ENCODE assay signal across 33 cellular contexts in the genomic region with DNA sequence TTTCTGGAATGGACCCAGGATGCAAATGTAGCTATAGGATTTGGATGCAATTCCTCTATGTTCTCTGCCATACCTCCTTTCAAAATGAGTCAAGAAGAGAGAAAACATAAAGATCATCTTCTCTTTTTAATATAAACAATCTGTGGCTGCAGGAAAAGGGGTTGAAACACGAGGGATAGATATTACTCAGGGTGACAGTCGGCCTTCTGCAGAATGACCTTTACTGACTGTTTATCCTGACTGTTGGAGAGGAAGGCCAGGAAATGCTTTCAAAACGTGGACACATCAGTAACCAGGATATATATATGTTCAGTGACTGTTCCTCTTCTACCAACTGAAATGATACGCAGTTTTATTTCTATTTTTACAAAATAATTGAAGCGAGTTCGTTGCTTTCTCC. TPM values are rescaled to one million over a fixed set of nuclear protein-coding genes. Genes with fewer than 3 reads are reported as not detected.
DNase-seq lines count a peak whose midpoint lies in the region; FAIRE-seq and TF ChIP-seq lines count a peak whose summit lies in the region.
"Had no signal": no experiment of that assay in that cellular context is flagged by ENCODE, and none has a peak within 500 bp of the region (broad histone marks: within the 10 kb centered on the region; RNA-seq: fewer than 3 reads in every experiment).

No MANE protein-coding gene starts in this region.

- H3K4me3 ChIP-seq in cardiac muscle cell (no peak overlapping the region), right atrium auricular region (no peak overlapping the region), foreskin fibroblast (ENCODE audit: low read depth in 1 of 2, low read length in 2 of 2) (no peak overlapping the region), prostate gland (no peak overlapping the region)
- H3K4me3 ChIP-seq: ascending aorta, GM12878, heart right ventricle, tibial artery had no signal

- H3K36me3 ChIP-seq in cardiac muscle cell (no peaks in the 10 kb centered on the region), right atrium auricular region (no peaks in the 10 kb centered on the region), prostate gland (no peaks in the 10 kb centered on the region)
- H3K36me3 ChIP-seq: ascending aorta, heart right ventricle, neutrophil, tibial artery, WERI-Rb-1 had no signal

- no peaks in the 10 kb centered on the region for H3K27me3 ChIP-seq in cardiac muscle cell
- H3K27me3 ChIP-seq in right atrium auricular region = no peaks in the 10 kb centered on the region
- H3K27me3 ChIP-seq in prostate gland (replicated peaks; ENCODE audit: insufficient read depth) = no peaks in the 10 kb centered on the region
- H3K27me3 ChIP-seq: ascending aorta, heart right ventricle, neutrophil, tibial artery had no signal

- H3K4me1 Mint-ChIP-seq in brain = no peaks in the 10 kb centered on the region
- H3K4me1 Mint-ChIP-seq: activated naive CD8-positive, alpha-beta T cell treated with anti-CD3 and anti-CD28 coated beads, Interleukin-2, amount 10 ng/mL, durations not matched to agents 7 days and 5 days had no signal

- TF ChIP-seq CTCF in cardiac muscle cell (IDR thresholded peaks at IDR 0.05; ENCODE audit: low read depth, low read length) (no peak), right atrium auricular region (IDR thresholded peaks at IDR 0.05) (no peak), brain (conservative IDR thresholded peaks at IDR 0.05) (no peak), foreskin fibroblast (IDR thresholded peaks at IDR 0.05; ENCODE audit: low read depth, low read length) (no peak), prostate gland (IDR thresholded peaks at IDR 0.05) (no peak)

- no peak for FAIRE-seq in HTR-8/SVneo (lab: Jason Lieb, UNC)
- FAIRE-seq: GM12878 had no signal

- WGBS in prostate gland = 83% methylated on average over 6 of the region's 6 CpGs

- H3K27ac Mint-ChIP-seq in brain = peak overlapping the region in 4 of 5 experiments; percentile 21 to 96 (median 48)
- H3K27ac Mint-ChIP-seq: activated naive CD8-positive, alpha-beta T cell treated with anti-CD3 and anti-CD28 coated beads, Interleukin-2, amount 10 ng/mL, durations not matched to agents 7 days and 5 days; stimulated activated naive CD8-positive, alpha-beta T cell treated with anti-CD3 and anti-CD28 coated beads, Interleukin-15, Interleukin-2, amounts not matched to agents 100 ng/mL and 50 ng/mL, for 24 hours had no signal

- DNase-seq in cardiac muscle cell (ENCODE audit: low read depth in 1 of 2, low spot score in 1 of 2) (no peak), right atrium auricular region (ENCODE audit: low spot score) (no peak), foreskin fibroblast (peak; percentile 73 to 81), superior temporal gyrus (ENCODE audit: extremely low spot score) (peak; percentile 41), HTR-8/SVneo (ENCODE audit: insufficient read length, low spot score) (no peak), cerebellar cortex (ENCODE audit: low spot score) (no peak), prostate gland (ENCODE audit: low spot score) (no peak)
- DNase-seq: activated CD4-positive, alpha-beta T cell treated with anti-CD3 and anti-CD28 coated beads for 48 hours; activated CD8-positive, alpha-beta memory T cell treated with anti-CD3 and anti-CD28 coated beads for 24 hours; activated gamma-delta T cell; activated naive CD8-positive, alpha-beta T cell treated with anti-CD3 and anti-CD28 coated beads, Interleukin-2, amount 10 ng/mL, durations not matched to agents 7 days and 5 days; activated T-cell treated with anti-CD3 and anti-CD28 coated beads, Interleukin-2, amount 50 U/mL, for 1 hour; cerebellar nuclear complex; DMS79 treated with DMSO at 0.1 percent for 48 hours; foreskin melanocyte; heart right ventricle; mesendoderm; NCI-H2171 treated with DMSO at 0.1 percent for 48 hours; NCI-H524 treated with DMSO at 0.1 percent for 48 hours; PC-3; Right ventricle myocardium superior; T1000; tibial artery; WERI-Rb-1 had no signal

- H3K9me3 Mint-ChIP-seq in brain = no peaks in the 10 kb centered on the region
- H3K9me3 Mint-ChIP-seq: activated naive CD8-positive, alpha-beta T cell treated with anti-CD3 and anti-CD28 coated beads, Interleukin-2, amount 10 ng/mL, durations not matched to agents 7 days and 5 days; stimulated activated naive CD8-positive, alpha-beta T cell treated with anti-CD3 and anti-CD28 coated beads, Interleukin-15, Interleukin-2, amounts not matched to agents 100 ng/mL and 50 ng/mL, for 24 hours had no signal

- H3K27me3 Mint-ChIP-seq in brain = peaks cover 4% of the 10 kb centered on the region
- H3K27me3 Mint-ChIP-seq: stimulated activated naive CD8-positive, alpha-beta T cell treated with anti-CD3 and anti-CD28 coated beads, Interleukin-15, Interleukin-2, amounts not matched to agents 100 ng/mL and 50 ng/mL, for 24 hours had no signal

- no peak overlapping the region for H3K4me3 Mint-ChIP-seq in brain
- H3K4me3 Mint-ChIP-seq: activated naive CD8-positive, alpha-beta T cell treated with anti-CD3 and anti-CD28 coated beads, Interleukin-2, amount 10 ng/mL, durations not matched to agents 7 days and 5 days; stimulated activated naive CD8-positive, alpha-beta T cell treated with anti-CD3 and anti-CD28 coated beads, Interleukin-15, Interleukin-2, amounts not matched to agents 100 ng/mL and 50 ng/mL, for 24 hours had no signal

- H3K27ac ChIP-seq in cardiac muscle cell (peak overlapping the region; percentile 41), right atrium auricular region (no peak overlapping the region), prostate gland (no peak overlapping the region)
- H3K27ac ChIP-seq: 22Rv1, heart right ventricle, neutrophil, tibial artery, WERI-Rb-1 had no signal

- no peak for TF ChIP-seq POLR2A in prostate gland (IDR thresholded peaks at IDR 0.05)

- intact Hi-C loops in prostate gland (cut with DNase I) = no loop called here

- peaks cover 20% of the 10 kb centered on the region for H3K4me1 ChIP-seq in cardiac muscle cell (ENCODE audit: low read depth)
- peaks cover 0 to 21% of the 10 kb centered on the region in 2 donors for H3K4me1 ChIP-seq in right atrium auricular region
- no peaks in the 10 kb centered on the region for H3K4me1 ChIP-seq in prostate gland (replicated peaks)

- no peaks in the 10 kb centered on the region for H3K9me3 ChIP-seq in cardiac muscle cell (ENCODE audit: low read depth)
- no peaks in the 10 kb centered on the region for H3K9me3 ChIP-seq in right atrium auricular region
- H3K9me3 ChIP-seq in prostate gland = no peaks in the 10 kb centered on the region
- H3K9me3 ChIP-seq: ascending aorta, heart right ventricle, neutrophil, tibial artery had no signal

- no peaks in the 10 kb centered on the region for H3K36me3 Mint-ChIP-seq in brain
- H3K36me3 Mint-ChIP-seq: activated naive CD8-positive, alpha-beta T cell treated with anti-CD3 and anti-CD28 coated beads, Interleukin-2, amount 10 ng/mL, durations not matched to agents 7 days and 5 days had no signal

RNA-seq across cellular contexts. Expression of gene ACTBL2, which starts 44.4 kb away (rescaled TPM):
- not detected in 2 replicates for total RNA-seq in cardiac muscle cell
- polyA plus RNA-seq in cardiac muscle cell = not detected in 2 replicates
- under 1 TPM in 1 of 2 donors, not detected in 1; 0.12 TPM for total RNA-seq in right atrium auricular region
- polyA plus RNA-seq in brain (ENCODE audit: insufficient read depth, low read depth, low replicate concordance) = not detected
- total RNA-seq in prostate gland = not detected
- total RNA-seq: activated naive CD8-positive, alpha-beta T cell treated with anti-CD3 and anti-CD28 coated beads, Interleukin-2, amount 10 ng/mL, durations not matched to agents 7 days and 5 days; ascending aorta; heart right ventricle; LHCN-M2; myocyte; Right ventricle myocardium superior; skeletal muscle tissue had no signal
- polyA plus RNA-seq: heart right ventricle had no signal

Comparison
In these comparisons a context has a peak if more than half of its experiments do, and no peak if none do; other contexts are left out.
1. DNase-seq: peak in foreskin fibroblast (2 of 2) and superior temporal gyrus (single experiment); none in cardiac muscle cell (0 of 2), right atrium auricular region (single experiment), HTR-8/SVneo (single experiment), cerebellar cortex (single experiment) and prostate gland (single experiment).